8 cellular contexts compared by ENCODE assay signal in genomic region chr12:108561852-108562347, GRCh38. TPM values are rescaled to one million over a fixed set of nuclear protein-coding genes. Genes with fewer than 3 reads are reported as not detected.
A peak's percentile ranks its signal among the peaks of the same experiment; 100 is the strongest.
DNase-seq lines count a peak whose midpoint lies in the region; ATAC-seq and TF ChIP-seq lines count a peak whose summit lies in the region.

No MANE protein-coding gene starts in this region.

- peak overlapping the region; percentile 95 to 96 for H3K4me3 Mint-ChIP-seq in activated T-cell treated with anti-CD3 and anti-CD28 coated beads, Interleukin-2, amount 50 U/mL, for 72 hours

- H3K4me3 ChIP-seq in fibroblast of villous mesenchyme (ENCODE audit: low read depth, low read length) (peak overlapping the region; percentile 97), gastrocnemius medialis (peak overlapping the region; percentile 90 to 100 (median 94))

- peaks cover 13 to 16% of the 10 kb centered on the region in 2 donors for H3K36me3 Mint-ChIP-seq in activated T-cell treated with anti-CD3 and anti-CD28 coated beads, Interleukin-2, amount 50 U/mL, for 72 hours (ENCODE audit: insufficient read depth in 2 of 2)

- no peaks in the 10 kb centered on the region for H3K27me3 Mint-ChIP-seq in activated T-cell treated with anti-CD3 and anti-CD28 coated beads, Interleukin-2, amount 50 U/mL, for 72 hours (ENCODE audit: low read depth)

- no peak for DNase-seq in activated T-cell treated with anti-CD3 and anti-CD28 coated beads, Interleukin-2, amount 50 U/mL, for 72 hours
- no peak for DNase-seq in activated T-cell treated with anti-CD3 and anti-CD28 coated beads, Interleukin-2, amount 50 U/mL, for 1 hour
- DNase-seq in fibroblast of villous mesenchyme (ENCODE audit: low read depth) (peak; percentile 14), gastrocnemius medialis (no peak), NCI-H2196 treated with DMSO at 0.1 percent for 48 hours (lab: John Stamatoyannopoulos, UW; ENCODE audit: unreplicated experiment) (no peak)
- no peak for DNase-seq in stimulated activated CD4-positive, alpha-beta T cell treated with anti-CD3 and anti-CD28 coated beads, Interleukin-1b, Interleukin-23, amount 100 ng/mL, for 48 hours

- peak overlapping the region; percentile 92 to 97 (median 96) for H3K27ac ChIP-seq in gastrocnemius medialis

- no peak for TF ChIP-seq POLR2A in gastrocnemius medialis (IDR thresholded peaks at IDR 0.05)

- TF ChIP-seq CTCF in fibroblast of villous mesenchyme (IDR thresholded peaks at IDR 0.05; ENCODE audit: insufficient read depth, low read depth, low read length) (no peak), gastrocnemius medialis (IDR thresholded peaks at IDR 0.05 in 4 of 5, conservative IDR thresholded peaks at IDR 0.05 in 1 of 5) (no peak)

- peak in 1 of 2 donors; percentile 0 for ATAC-seq in activated T-cell treated with anti-CD3 and anti-CD28 coated beads, Interleukin-2, amount 50 U/mL, for 72 hours (replicated peaks in 1 of 2)
- ATAC-seq in SK-N-SH treated with all-trans-retinoic acid at 6 μM for 48 hours (no peak; the same call in 2 of the 3 replicates), gastrocnemius medialis (peak; percentile 6 to 8), HG03159 (IDR thresholded peaks at IDR 0.05; ENCODE audit: unreplicated experiment) (no peak)

- in situ Hi-C loops in gastrocnemius medialis (cut with MboI; ENCODE audit: low sequenced_read_pairs in 4 of 4) = loop anchor here (5.0 to 25.0 kb wide), 5 partner anchors 55 to 533 kb away; partner anchors contain the start of genes ALKBH2 (in 4 of the 4), UNG (in 4 of the 4) and SSH1 (in 1 of the 4)

- H3K27me3 ChIP-seq in gastrocnemius medialis = no peaks in the 10 kb centered on the region

- peak overlapping the region; percentile 100 for H3K27ac Mint-ChIP-seq in activated T-cell treated with anti-CD3 and anti-CD28 coated beads, Interleukin-2, amount 50 U/mL, for 72 hours

- H3K4me1 ChIP-seq in gastrocnemius medialis = peaks cover 60 to 62% of the 10 kb centered on the region in 2 donors

- H3K4me1 Mint-ChIP-seq in activated T-cell treated with anti-CD3 and anti-CD28 coated beads, Interleukin-2, amount 50 U/mL, for 72 hours (ENCODE audit: low read depth) = peaks cover 64% of the 10 kb centered on the region

- intact Hi-C loops in gastrocnemius medialis (cut with DNase I; ENCODE audit: low total_unique reads) = loop anchor here (1.0 to 5.0 kb wide), 6 partner anchors 47 to 490 kb away; partner anchors contain the start of genes CORO1C, FICD, SSH1 and USP30

- H3K36me3 ChIP-seq in gastrocnemius medialis = peaks cover 0 to 33% of the 10 kb centered on the region in 2 donors

- H3K9me3 Mint-ChIP-seq in activated T-cell treated with anti-CD3 and anti-CD28 coated beads, Interleukin-2, amount 50 U/mL, for 72 hours = no peaks in the 10 kb centered on the region

- no peaks in the 10 kb centered on the region for H3K9me3 ChIP-seq in gastrocnemius medialis

TF ChIP-seq in SK-N-SH treated with all-trans-retinoic acid at 6 μM for 48 hours, 23 proteins besides CTCF, POLR2A, EP300 and RAD21:
- TF ChIP-seq ISL1 (CRISPR knock-in tag; IDR thresholded peaks at IDR 0.05) (peak; percentile 8; the same call in 1 of the 2 replicates), GLIS3 (CRISPR knock-in tag; IDR thresholded peaks at IDR 0.05) (0 out of 2 replicates have a peak, but pooled peaks have one; percentile 30), PATZ1 (CRISPR knock-in tag; IDR thresholded peaks at IDR 0.05; ENCODE audit: borderline replicate concordance) (no peak)

RNA-seq across cellular contexts. Expression of gene ISCU, which starts 0.5 kb away (rescaled TPM):
- total RNA-seq in activated T-cell treated with anti-CD3 and anti-CD28 coated beads, Interleukin-2, amount 50 U/mL, for 72 hours = 100 to 1,000 TPM; 115 to 139 TPM
- total RNA-seq in fibroblast of villous mesenchyme (105 TPM in 2 replicates), gastrocnemius medialis (100 to 1,000 TPM; 232 to 337 (median 249) TPM)

RNA-seq across cellular contexts. Expression of gene SART3, which starts 0.9 kb away (rescaled TPM):
- 10 to 100 TPM; 75.7 to 78.8 TPM for total RNA-seq in activated T-cell treated with anti-CD3 and anti-CD28 coated beads, Interleukin-2, amount 50 U/mL, for 72 hours
- total RNA-seq in fibroblast of villous mesenchyme = 41.2 and 59.2 TPM in 2 replicates
- 10 to 100 TPM; 38.1 to 52.6 (median 51.3) TPM for total RNA-seq in gastrocnemius medialis

RNA-seq across cellular contexts. Expression of gene TMEM119, which starts 36.0 kb away (rescaled TPM):
- under 1 TPM; 0.65 to 0.74 TPM for total RNA-seq in activated T-cell treated with anti-CD3 and anti-CD28 coated beads, Interleukin-2, amount 50 U/mL, for 72 hours
- total RNA-seq in fibroblast of villous mesenchyme (83.3 and 186 TPM in 2 replicates), gastrocnemius medialis (under 1 TPM in 1 of 4 donors, not detected in 3; 0.85 TPM)

RNA-seq across cellular contexts. Expression of gene FICD, which starts 46.8 kb away (rescaled TPM):
- total RNA-seq in activated T-cell treated with anti-CD3 and anti-CD28 coated beads, Interleukin-2, amount 50 U/mL, for 72 hours = 1 to 10 TPM; 4.0 to 7.7 TPM
- total RNA-seq in fibroblast of villous mesenchyme (8.1 and 9.9 TPM in 2 replicates), gastrocnemius medialis (1 to 10 TPM; 3.1 to 4.6 (median 3.6) TPM)

Comparison
In these comparisons a context has a peak if more than half of its experiments do, and no peak if none do; other contexts are left out.
1. ATAC-seq: peak in gastrocnemius medialis (2 of 2); none in SK-N-SH treated with all-trans-retinoic acid at 6 μM for 48 hours (single experiment) and HG03159 (single experiment).
2. RNA of gene TMEM119, which starts 36.0 kb away (total RNA-seq): 83.3 to 186 TPM in fibroblast of villous mesenchyme; 0.65 to 0.74 TPM in activated T-cell treated with anti-CD3 and anti-CD28 coated beads, Interleukin-2, amount 50 U/mL, for 72 hours and 0.85 TPM in gastrocnemius medialis; every median in the first group is over 10 times any median in the second.